In genomic region chr6:167336818-167337217, GRCh38 we compare ENCODE assay signal across 26 cellular contexts. TPM values are rescaled to one million over a fixed set of nuclear protein-coding genes. Genes with fewer than 3 reads are reported as not detected.
"Had no signal": no experiment of that assay in that cellular context is flagged by ENCODE, and none has a peak within 500 bp of the region (broad histone marks: within the 10 kb centered on the region; RNA-seq: fewer than 3 reads in every experiment).

No MANE protein-coding gene starts in this region.

- FAIRE-seq: bronchial epithelial cell, pancreas had no signal

- ATAC-seq: activated CD8-positive, alpha-beta T cell treated with anti-CD3 and anti-CD28 coated beads for 36 hours; activated naive CD8-positive, alpha-beta T cell treated with anti-CD3 and anti-CD28 coated beads, Interleukin-2, amount 50 U/mL, for 24 hours; esophagus mucosa; foreskin keratinocyte; heart left ventricle; mucosa of descending colon; pancreas had no signal

- H3K4me3 ChIP-seq: heart left ventricle, left ventricle myocardium inferior, lung, mucosa of descending colon, pancreas, prostate gland, spleen, tibial nerve had no signal

- H3K9me3 ChIP-seq: heart left ventricle, left ventricle myocardium inferior, mucosa of descending colon, pancreas, prostate gland, spleen, tibial nerve had no signal

- DNase-seq: activated CD4-positive, alpha-beta T cell treated with anti-CD3 and anti-CD28 coated beads, Interleukin-2, amount 50 U/mL, for 1 hour; activated CD8-positive, alpha-beta T cell treated with anti-CD3 and anti-CD28 coated beads for 36 hours; activated naive CD8-positive, alpha-beta T cell treated with anti-CD3 and anti-CD28 coated beads, Interleukin-2, amount 50 U/mL, for 24 hours; activated T-cell treated with anti-CD3 and anti-CD28 coated beads, Interleukin-2, amount 50 U/mL, for 48 hours; foreskin keratinocyte; heart left ventricle; left ventricle myocardium inferior; mesendoderm; mucosa of descending colon; pancreas; spleen; stimulated activated naive CD4-positive, alpha-beta T cell had no signal

- H3K4me1 ChIP-seq: foreskin keratinocyte, heart left ventricle, left ventricle myocardium inferior, pancreas, prostate gland, spleen had no signal

- H3K9me3 Mint-ChIP-seq: activated CD8-positive, alpha-beta T cell treated with anti-CD3 and anti-CD28 coated beads for 36 hours; activated naive CD4-positive, alpha-beta T cell treated with anti-CD3 and anti-CD28 coated beads, Interleukin-2, amount 50 U/mL, for 24 hours; activated naive CD8-positive, alpha-beta T cell treated with anti-CD3 and anti-CD28 coated beads, Interleukin-2, amount 50 U/mL, for 24 hours; activated T-helper 2 cell treated with anti-CD3 and anti-CD28 coated beads, Interferon-gamma antibody, Interleukin-2, Interleukin-4, amounts not matched to agents 10 μg/mL and 5 μg/mL and 100 μg/mL, durations not matched to agents 14 hours and 24 hours and 36 hours; central memory CD8-positive, alpha-beta T cell; dendritic cell treated with granulocyte-macrophage colony-stimulating factor and Interleukin-4, amounts not matched to agents 40 ng/mL and 50 ng/mL, for 4 days had no signal

- H3K4me1 Mint-ChIP-seq: activated naive CD4-positive, alpha-beta T cell treated with anti-CD3 and anti-CD28 coated beads, Interleukin-2, amount 50 U/mL, for 24 hours; activated naive CD8-positive, alpha-beta T cell treated with anti-CD3 and anti-CD28 coated beads, Interleukin-2, amount 50 U/mL, for 24 hours; central memory CD8-positive, alpha-beta T cell; nephron had no signal

- H3K4me3 Mint-ChIP-seq: activated CD8-positive, alpha-beta T cell treated with anti-CD3 and anti-CD28 coated beads for 36 hours; activated naive CD4-positive, alpha-beta T cell treated with anti-CD3 and anti-CD28 coated beads, Interleukin-2, amount 50 U/mL, for 24 hours; activated naive CD8-positive, alpha-beta T cell treated with anti-CD3 and anti-CD28 coated beads, Interleukin-2, amount 50 U/mL, for 24 hours; central memory CD8-positive, alpha-beta T cell; dendritic cell treated with granulocyte-macrophage colony-stimulating factor and Interleukin-4, amounts not matched to agents 40 ng/mL and 50 ng/mL, for 4 days; endodermal cell; nephron had no signal

- H3K27ac Mint-ChIP-seq: activated CD8-positive, alpha-beta T cell treated with anti-CD3 and anti-CD28 coated beads for 36 hours; activated naive CD4-positive, alpha-beta T cell treated with anti-CD3 and anti-CD28 coated beads, Interleukin-2, amount 50 U/mL, for 24 hours; activated naive CD8-positive, alpha-beta T cell treated with anti-CD3 and anti-CD28 coated beads, Interleukin-2, amount 50 U/mL, for 24 hours; activated T-helper 2 cell treated with anti-CD3 and anti-CD28 coated beads, Interferon-gamma antibody, Interleukin-2, Interleukin-4, amounts not matched to agents 10 μg/mL and 5 μg/mL and 100 μg/mL, durations not matched to agents 14 hours and 24 hours and 36 hours; dendritic cell treated with granulocyte-macrophage colony-stimulating factor and Interleukin-4, amounts not matched to agents 40 ng/mL and 50 ng/mL, for 4 days; endodermal cell; nephron had no signal

- H3K27me3 ChIP-seq: foreskin keratinocyte, heart left ventricle, pancreas, tibial nerve had no signal

- H3K27ac ChIP-seq: foreskin keratinocyte, heart left ventricle, left ventricle myocardium inferior, pancreas, prostate gland, spleen, tibial nerve had no signal

- H3K36me3 ChIP-seq: heart left ventricle, left ventricle myocardium inferior, pancreas, prostate gland, spleen, tibial nerve had no signal

- H3K27me3 Mint-ChIP-seq: central memory CD8-positive, alpha-beta T cell; dendritic cell treated with granulocyte-macrophage colony-stimulating factor and Interleukin-4, amounts not matched to agents 40 ng/mL and 50 ng/mL, for 4 days had no signal

RNA-seq across cellular contexts. Expression of gene TTLL2, which starts 11.9 kb away (rescaled TPM):
- total RNA-seq: activated CD8-positive, alpha-beta T cell treated with anti-CD3 and anti-CD28 coated beads for 36 hours; activated T-helper 2 cell treated with anti-CD3 and anti-CD28 coated beads, Interferon-gamma antibody, Interleukin-2, Interleukin-4, amounts not matched to agents 10 μg/mL and 5 μg/mL and 100 μg/mL, durations not matched to agents 14 hours and 24 hours and 36 hours; bronchial epithelial cell; endodermal cell; esophagus mucosa; foreskin keratinocyte; heart left ventricle; kidney epithelial cell; left ventricle myocardium inferior; lung; mucosa of descending colon; pancreas; spleen; T-helper 1 cell treated with Interleukin-12 subunit alpha and Interleukin-12 subunit beta and Interleukin-4 antibody, amounts not matched to agents 30 ng/mL and 1 ng/mL, for 36 hours; tibial nerve had no signal
- polyA plus RNA-seq: foreskin keratinocyte, heart left ventricle, lung, pancreas, spleen had no signal

RNA-seq across cellular contexts. Expression of gene UNC93A, which starts 45.7 kb away (rescaled TPM):
- total RNA-seq: activated CD8-positive, alpha-beta T cell treated with anti-CD3 and anti-CD28 coated beads for 36 hours; activated T-helper 2 cell treated with anti-CD3 and anti-CD28 coated beads, Interferon-gamma antibody, Interleukin-2, Interleukin-4, amounts not matched to agents 10 μg/mL and 5 μg/mL and 100 μg/mL, durations not matched to agents 14 hours and 24 hours and 36 hours; bronchial epithelial cell; foreskin keratinocyte; heart left ventricle; kidney epithelial cell; left ventricle myocardium inferior; lung; pancreas; spleen; T-helper 1 cell treated with Interleukin-12 subunit alpha and Interleukin-12 subunit beta and Interleukin-4 antibody, amounts not matched to agents 30 ng/mL and 1 ng/mL, for 36 hours; temporal lobe; tibial nerve had no signal
- polyA plus RNA-seq: foreskin keratinocyte, heart left ventricle, lung, pancreas, spleen had no signal
